Comparison of ENCODE assay signal across 20 cellular contexts in the genomic region with DNA sequence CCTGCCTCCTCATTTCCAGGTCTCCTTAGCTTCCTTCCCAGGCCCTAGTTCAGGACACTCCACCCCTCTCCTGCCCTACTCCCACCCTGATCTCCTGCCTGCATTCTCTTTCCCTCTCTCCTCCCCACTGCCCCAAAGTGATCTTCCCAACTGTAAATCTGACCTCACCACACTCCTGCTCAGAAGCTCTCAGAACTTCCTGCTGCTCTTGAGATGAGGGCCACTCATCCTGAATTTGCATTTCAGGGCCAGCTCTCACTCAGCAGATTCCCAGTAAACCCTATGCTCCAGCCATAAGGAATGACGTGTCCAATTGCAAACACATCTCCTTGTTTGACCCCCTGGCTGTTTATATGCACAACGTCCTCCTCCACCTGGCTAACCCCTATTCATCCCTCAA.
DNase-seq lines count a peak whose midpoint lies in the region; TF ChIP-seq lines count a peak whose summit lies in the region.
"Had no signal": no experiment of that assay in that cellular context is flagged by ENCODE, and none has a peak within 500 bp of the region (broad histone marks: within the 10 kb centered on the region; RNA-seq: fewer than 3 reads in every experiment).

No MANE protein-coding gene starts in this region.

- TF ChIP-seq CTCF in brain (conservative IDR thresholded peaks at IDR 0.05) (no peak), MM.1S (IDR thresholded peaks at IDR 0.05; ENCODE audit: low read length) (no peak)

- intact Hi-C loops in CD4-positive, alpha-beta memory T cell (cut with micrococcal nuclease), result no loop called here

- no peaks in the 10 kb centered on the region for H3K27me3 ChIP-seq in neuronal stem cell (ENCODE audit: control insufficient read depth in 3 of 3, insufficient read depth in 3 of 3, low read depth in 1 of 3, low read length in 3 of 3)
- H3K27me3 ChIP-seq in MM.1S (replicated peaks; ENCODE audit: insufficient read depth, low read length), result no peaks in the 10 kb centered on the region
- no peaks in the 10 kb centered on the region for H3K27me3 ChIP-seq in CD4-positive, alpha-beta memory T cell (ENCODE audit: insufficient read depth, low read length)

- H4K91ac ChIP-seq in neuronal stem cell (ENCODE audit: low read depth, low read length, poor library complexity), result no peak overlapping the region

- peaks cover 37% of the 10 kb centered on the region for H3K4me1 Mint-ChIP-seq in brain
- H3K4me1 Mint-ChIP-seq in CD4-positive, alpha-beta memory T cell, result no peaks in the 10 kb centered on the region
- H3K4me1 Mint-ChIP-seq: CD4-positive, CD25-positive, alpha-beta regulatory T cell had no signal

- H3K4me3 Mint-ChIP-seq in brain, result no peak overlapping the region
- no peak overlapping the region for H3K4me3 Mint-ChIP-seq in CD4-positive, alpha-beta memory T cell
- H3K4me3 Mint-ChIP-seq: CD4-positive, CD25-positive, alpha-beta regulatory T cell had no signal

- DNase-seq in DMS53 treated with DMSO at 0.1 percent for 48 hours (lab: John Stamatoyannopoulos, UW; ENCODE audit: unreplicated experiment) (peak; percentile 96), HT1080 (ENCODE audit: low read depth) (peak; percentile 42), neuronal stem cell (ENCODE audit: low spot score) (no peak), substantia nigra (lab: John Stamatoyannopoulos, UW) (no peak), MM.1S (no peak)
- no peak for DNase-seq in CD4-positive, alpha-beta memory T cell
- DNase-seq: Caco-2; CD4-positive, CD25-positive, alpha-beta regulatory T cell; GM23248; HCEC 1CT; KG1; NCI-H1105; NCI-H146; NCI-H2081 treated with DMSO at 0.1 percent for 48 hours; NCI-H446 treated with DMSO at 0.1 percent for 48 hours; PC-9; RPMI8226; SHP77 had no signal

- no peaks in the 10 kb centered on the region for H3F3A ChIP-seq in MM.1S (ENCODE audit: insufficient read depth, low read length)

- no peaks in the 10 kb centered on the region for H3K36me3 ChIP-seq in neuronal stem cell (replicated peaks in 1 of 2; ENCODE audit: control insufficient read depth in 2 of 2, insufficient read depth in 2 of 2, low read length in 2 of 2)
- H3K36me3 ChIP-seq in MM.1S (replicated peaks; ENCODE audit: insufficient read depth, low read length), result no peaks in the 10 kb centered on the region
- no peaks in the 10 kb centered on the region for H3K36me3 ChIP-seq in CD4-positive, alpha-beta memory T cell (ENCODE audit: insufficient read depth, low read length)

- H3K27ac ChIP-seq in neuronal stem cell (replicated peaks; ENCODE audit: low read length) (no peak overlapping the region), substantia nigra (ENCODE audit: low read depth, low read length, poor library complexity, severe bottlenecking) (no peak overlapping the region), MM.1S (ENCODE audit: low read length) (no peak overlapping the region)
- H3K27ac ChIP-seq in CD4-positive, alpha-beta memory T cell (ENCODE audit: low read depth, low read length), result no peak overlapping the region
- H3K27ac ChIP-seq: GM23248, HL-60, PC-9 had no signal

- no CpG with 5 or more reads among the region's 2 CpGs for WGBS in neuronal stem cell (ENCODE audit: extremely low coverage in 2 of 2, insufficient read length in 2 of 2, insufficient replicate concordance in 1 of 2), 2 donors

- no peaks in the 10 kb centered on the region for H4K20me1 ChIP-seq in MM.1S (ENCODE audit: insufficient read depth, low read length)

- H3K36me3 Mint-ChIP-seq in brain, result no peaks in the 10 kb centered on the region
- no peaks in the 10 kb centered on the region for H3K36me3 Mint-ChIP-seq in CD4-positive, alpha-beta memory T cell
- H3K36me3 Mint-ChIP-seq: CD4-positive, CD25-positive, alpha-beta regulatory T cell had no signal

- H3K18ac ChIP-seq in neuronal stem cell (ENCODE audit: low read length), result peak overlapping the region; percentile 6

- H2BK12ac ChIP-seq in neuronal stem cell (ENCODE audit: low read length), result no peak overlapping the region

- no peak overlapping the region for H3K4me3 ChIP-seq in neuronal stem cell (ENCODE audit: low read length in 2 of 2)
- H3K4me3 ChIP-seq in MM.1S (ENCODE audit: low read length), result no peak overlapping the region
- no peak overlapping the region for H3K4me3 ChIP-seq in CD4-positive, alpha-beta memory T cell (ENCODE audit: low read length in 2 of 2)
- H3K4me3 ChIP-seq: GM23248, PC-9 had no signal

- no peak overlapping the region for H4K8ac ChIP-seq in neuronal stem cell (ENCODE audit: low read depth, low read length)

- H3K9me2 ChIP-seq in MM.1S (replicated peaks; ENCODE audit: insufficient read depth, low read length), result no peaks in the 10 kb centered on the region

- H2BK120ac ChIP-seq in neuronal stem cell (ENCODE audit: low read depth, low read length), result no peak overlapping the region

- no peak overlapping the region for H3K4ac ChIP-seq in neuronal stem cell (ENCODE audit: low read length)

- H3K27ac Mint-ChIP-seq in brain, result peak overlapping the region; percentile 0 to 86 (median 49)
- no peak overlapping the region for H3K27ac Mint-ChIP-seq in CD4-positive, alpha-beta memory T cell
- H3K27ac Mint-ChIP-seq: CD4-positive, CD25-positive, alpha-beta regulatory T cell had no signal

- H3K79me2 ChIP-seq in MM.1S (ENCODE audit: low read length), result no peaks in the 10 kb centered on the region

- H2AK5ac ChIP-seq in neuronal stem cell (ENCODE audit: low read depth, low read length), result no peak overlapping the region

- H2AFZ ChIP-seq in neuronal stem cell (ENCODE audit: low read length) (no peak overlapping the region), MM.1S (ENCODE audit: low read length) (no peak overlapping the region)
- H2AFZ ChIP-seq: GM23248, PC-9 had no signal

- H3K79me1 ChIP-seq in neuronal stem cell (ENCODE audit: low read depth, low read length), result no peaks in the 10 kb centered on the region

- H2BK15ac ChIP-seq in neuronal stem cell (ENCODE audit: low read length), result no peak overlapping the region

- POLR2A ChIA-PET in CD4-positive, alpha-beta memory T cell (lab: Charles Lee; ENCODE audit: partially characterized antibody), result no interaction called here

- no peak overlapping the region for H3K23ac ChIP-seq in neuronal stem cell (ENCODE audit: low read depth, low read length, poor library complexity)

- no peaks in the 10 kb centered on the region for H3K9me3 Mint-ChIP-seq in brain
- peaks cover 0 to 4% (median 0%) of the 10 kb centered on the region in 8 donors for H3K9me3 Mint-ChIP-seq in CD4-positive, alpha-beta memory T cell

- H3K4me1 ChIP-seq in neuronal stem cell (ENCODE audit: control insufficient read depth in 2 of 2, insufficient read depth in 1 of 2, low read depth in 1 of 2, low read length in 2 of 2) (peaks cover 0 to 1% of the 10 kb centered on the region in 2 donors), MM.1S (ENCODE audit: low read length) (no peaks in the 10 kb centered on the region)
- no peaks in the 10 kb centered on the region for H3K4me1 ChIP-seq in CD4-positive, alpha-beta memory T cell (ENCODE audit: insufficient read depth, low read length)
- H3K4me1 ChIP-seq: Caco-2 had no signal

- no peak overlapping the region for H2BK5ac ChIP-seq in neuronal stem cell (ENCODE audit: low read length)

- H3K4me2 ChIP-seq in neuronal stem cell (ENCODE audit: insufficient read depth, low read length, poor library complexity, severe bottlenecking) (no peak overlapping the region), MM.1S (ENCODE audit: low read depth, low read length) (no peak overlapping the region)
- H3K4me2 ChIP-seq: PC-9 had no signal

- H3K27me3 Mint-ChIP-seq in brain, result peaks cover 3% of the 10 kb centered on the region
- peaks cover 0 to 4% of the 10 kb centered on the region in 2 donors for H3K27me3 Mint-ChIP-seq in CD4-positive, alpha-beta memory T cell
- H3K27me3 Mint-ChIP-seq: CD4-positive, CD25-positive, alpha-beta regulatory T cell had no signal

- CTCF ChIA-PET in CD4-positive, alpha-beta memory T cell (lab: Charles Lee; ENCODE audit: partially characterized antibody), result no interaction called here

- H3K9me3 ChIP-seq in neuronal stem cell (replicated peaks in 1 of 2; ENCODE audit: control insufficient read depth in 2 of 2, insufficient read depth in 1 of 2, low read depth in 1 of 2, low read length in 2 of 2) (no peaks in the 10 kb centered on the region), MM.1S (replicated peaks; ENCODE audit: insufficient read depth, low read length) (no peaks in the 10 kb centered on the region)
- no peaks in the 10 kb centered on the region for H3K9me3 ChIP-seq in CD4-positive, alpha-beta memory T cell (ENCODE audit: control insufficient read depth in 1 of 2, low read length in 2 of 2)
- H3K9me3 ChIP-seq: Caco-2 had no signal

- H3K9ac ChIP-seq in neuronal stem cell (ENCODE audit: low read depth, low read length, poor library complexity) (no peak overlapping the region), MM.1S (ENCODE audit: low read length) (no peak overlapping the region)
- H3K9ac ChIP-seq: GM23248 had no signal

- H3K14ac ChIP-seq in neuronal stem cell (ENCODE audit: low read length), result no peak overlapping the region

Comparison
In these comparisons a context has a peak if more than half of its experiments do, and no peak if none do; other contexts are left out.
1. DNase-seq: peak in DMS53 treated with DMSO at 0.1 percent for 48 hours (single experiment) and HT1080 (single experiment); none in neuronal stem cell (single experiment), substantia nigra (0 of 49), MM.1S (single experiment) and CD4-positive, alpha-beta memory T cell (0 of 5).
2. H3K27ac Mint-ChIP-seq: peak in brain (5 of 5); none in CD4-positive, alpha-beta memory T cell (0 of 7).